In genomic region chr3:13584427-13584891, GRCh38 we compare ENCODE assay signal across 24 cellular contexts. TPM values are rescaled to one million over a fixed set of nuclear protein-coding genes. Genes with fewer than 3 reads are reported as not detected.
DNase-seq lines count a peak whose midpoint lies in the region; ATAC-seq and TF ChIP-seq lines count a peak whose summit lies in the region.
"Had no signal": no experiment of that assay in that cellular context is flagged by ENCODE, and none has a peak within 500 bp of the region (broad histone marks: within the 10 kb centered on the region; RNA-seq: fewer than 3 reads in every experiment).

No MANE protein-coding gene starts in this region.

- intact Hi-C loops in natural killer cell (cut with micrococcal nuclease) (no loop called here), posterior vena cava (cut with DNase I) (no loop called here)

- DNase-seq in natural killer cell treated with Interleukin-12 subunit alpha and Interleukin-12 subunit beta and Interleukin-15 and Interleukin-18, amount 100 ng/mL, for 72 hours (ENCODE audit: low spot score), result peak; percentile 51
- DNase-seq in natural killer cell, result no peak
- DNase-seq in chondrocyte (ENCODE audit: low spot score), result peak; percentile 66
- DNase-seq in posterior vena cava (ENCODE audit: low spot score), result peak; percentile 62
- no peak for DNase-seq in EL
- DNase-seq in ureter (ENCODE audit: low spot score), result no peak
- DNase-seq in MM.1S, result no peak
- DNase-seq: BE2C; Caco-2; CD4-positive, alpha-beta T cell; DMS153; MG63; NCI-H1092; NCI-H1436 treated with DMSO at 0.1 percent for 48 hours; NCI-H2029 treated with DMSO at 0.1 percent for 48 hours; NCI-H2171 treated with DMSO at 0.1 percent for 48 hours; NK-92 treated with Interleukin-12 subunit alpha and Interleukin-12 subunit beta, amount 100 ng/mL, for 24 hours had no signal

- H3K36me3 ChIP-seq in MM.1S (replicated peaks; ENCODE audit: insufficient read depth, low read length), result no peaks in the 10 kb centered on the region
- H3K36me3 ChIP-seq: BE2C, MG63 had no signal

- H3K4me2 ChIP-seq in MM.1S (ENCODE audit: low read depth, low read length), result no peak overlapping the region
- H3K4me2 ChIP-seq: GM23338, KMS-11 had no signal

- no peaks in the 10 kb centered on the region for H3K9me3 ChIP-seq in MM.1S (replicated peaks; ENCODE audit: insufficient read depth, low read length)
- H3K9me3 ChIP-seq: BE2C, Caco-2, MG63 had no signal

- no peak overlapping the region for H3K4me3 Mint-ChIP-seq in natural killer cell treated with Interleukin-12 subunit alpha and Interleukin-12 subunit beta and Interleukin-15 and Interleukin-18, amount 100 ng/mL, for 72 hours
- H3K4me3 Mint-ChIP-seq in natural killer cell (no peak overlapping the region), chondrocyte (ENCODE audit: unreplicated experiment) (no peak overlapping the region)
- H3K4me3 Mint-ChIP-seq: CD4-positive, alpha-beta T cell; GM23338 had no signal

- no peaks in the 10 kb centered on the region for H3K9me3 Mint-ChIP-seq in natural killer cell treated with Interleukin-12 subunit alpha and Interleukin-12 subunit beta and Interleukin-15 and Interleukin-18, amount 100 ng/mL, for 72 hours
- H3K9me3 Mint-ChIP-seq in natural killer cell (no peaks in the 10 kb centered on the region), chondrocyte (ENCODE audit: low read depth) (no peaks in the 10 kb centered on the region)
- H3K9me3 Mint-ChIP-seq: CD4-positive, alpha-beta T cell; GM23338 had no signal

- H3K36me3 Mint-ChIP-seq in natural killer cell treated with Interleukin-12 subunit alpha and Interleukin-12 subunit beta and Interleukin-15 and Interleukin-18, amount 100 ng/mL, for 72 hours, result no peaks in the 10 kb centered on the region
- no peaks in the 10 kb centered on the region for H3K36me3 Mint-ChIP-seq in natural killer cell
- no peaks in the 10 kb centered on the region for H3K36me3 Mint-ChIP-seq in chondrocyte (ENCODE audit: low read depth)

- TF ChIP-seq CTCF in natural killer cell (IDR thresholded peaks at IDR 0.05) (no peak), chondrocyte (IDR thresholded peaks at IDR 0.05) (no peak), MM.1S (IDR thresholded peaks at IDR 0.05; ENCODE audit: low read length) (no peak)

- peak; percentile 10 to 16 for ATAC-seq in natural killer cell treated with Interleukin-12 subunit alpha and Interleukin-12 subunit beta and Interleukin-15 and Interleukin-18, amount 100 ng/mL, for 72 hours
- ATAC-seq in natural killer cell, result no peak
- ATAC-seq in GM18520 (IDR thresholded peaks at IDR 0.05; ENCODE audit: unreplicated experiment), result no peak
- ATAC-seq: GM12878, GM23338, Right ventricle myocardium inferior had no signal

- H2AFZ ChIP-seq in MM.1S (ENCODE audit: low read length), result no peak overlapping the region
- H2AFZ ChIP-seq: GM23338 had no signal

- no peaks in the 10 kb centered on the region for H3K9me2 ChIP-seq in MM.1S (replicated peaks; ENCODE audit: insufficient read depth, low read length)

- no peaks in the 10 kb centered on the region for H3K79me2 ChIP-seq in MM.1S (ENCODE audit: low read length)

- H3K27ac Mint-ChIP-seq in natural killer cell treated with Interleukin-12 subunit alpha and Interleukin-12 subunit beta and Interleukin-15 and Interleukin-18, amount 100 ng/mL, for 72 hours, result no peak overlapping the region
- no peak overlapping the region for H3K27ac Mint-ChIP-seq in natural killer cell
- no peak overlapping the region for H3K27ac Mint-ChIP-seq in chondrocyte (ENCODE audit: unreplicated experiment)
- H3K27ac Mint-ChIP-seq: CD4-positive, alpha-beta T cell; GM23338 had no signal

- no peak overlapping the region for H3K4me3 ChIP-seq in MM.1S (ENCODE audit: low read length)
- H3K4me3 ChIP-seq: GM12878, GM23338, MG63, SK-N-MC had no signal

- no peaks in the 10 kb centered on the region for H3K4me1 ChIP-seq in MM.1S (ENCODE audit: low read length)
- H3K4me1 ChIP-seq: BE2C had no signal

- H4K20me1 ChIP-seq in MM.1S (ENCODE audit: insufficient read depth, low read length), result no peaks in the 10 kb centered on the region

- no peak overlapping the region for H3K9ac ChIP-seq in MM.1S (ENCODE audit: low read length)
- H3K9ac ChIP-seq: KMS-11 had no signal

- H3K27me3 ChIP-seq in MM.1S (replicated peaks; ENCODE audit: insufficient read depth, low read length), result peaks cover 45% of the 10 kb centered on the region
- H3K27me3 ChIP-seq: BE2C, MG63 had no signal

- H3F3A ChIP-seq in MM.1S (ENCODE audit: insufficient read depth, low read length), result no peaks in the 10 kb centered on the region

- no peaks in the 10 kb centered on the region for H3K27me3 Mint-ChIP-seq in natural killer cell treated with Interleukin-12 subunit alpha and Interleukin-12 subunit beta and Interleukin-15 and Interleukin-18, amount 100 ng/mL, for 72 hours
- no peaks in the 10 kb centered on the region for H3K27me3 Mint-ChIP-seq in natural killer cell (ENCODE audit: low read depth in 2 of 2)
- no peaks in the 10 kb centered on the region for H3K27me3 Mint-ChIP-seq in chondrocyte (ENCODE audit: low read depth)
- H3K27me3 Mint-ChIP-seq: CD4-positive, alpha-beta T cell had no signal

- peaks cover 0 to 2% of the 10 kb centered on the region in 2 donors for H3K4me1 Mint-ChIP-seq in natural killer cell treated with Interleukin-12 subunit alpha and Interleukin-12 subunit beta and Interleukin-15 and Interleukin-18, amount 100 ng/mL, for 72 hours (ENCODE audit: low read depth in 2 of 2)
- H3K4me1 Mint-ChIP-seq in natural killer cell (peaks cover 0 to 9% of the 10 kb centered on the region in 2 donors), chondrocyte (ENCODE audit: low read depth) (peaks cover 40% of the 10 kb centered on the region)

- no peak overlapping the region for H3K27ac ChIP-seq in MM.1S (ENCODE audit: low read length)
- H3K27ac ChIP-seq: KMS-11, SK-N-MC had no signal

RNA-seq across cellular contexts. Expression of gene FBLN2, which starts 35.5 kb away (rescaled TPM):
- not detected for total RNA-seq in natural killer cell treated with Interleukin-12 subunit alpha and Interleukin-12 subunit beta and Interleukin-15 and Interleukin-18, amount 100 ng/mL, for 72 hours
- total RNA-seq in natural killer cell, result 1 to 10 TPM in 2 of 3 donors, under 1 TPM in 1; 0.61 to 2.7 (median 1.6) TPM
- total RNA-seq in chondrocyte, result 284 to 413 TPM (median 394 TPM) in 3 replicates
- total RNA-seq in posterior vena cava, result 100 to 1,000 TPM; 283 to 585 TPM
- 42.7 TPM for total RNA-seq in ureter
- total RNA-seq: NCI-H460 had no signal

Comparison
In these comparisons a context has a peak if more than half of its experiments do, and no peak if none do; other contexts are left out.
1. ATAC-seq: peak in natural killer cell treated with Interleukin-12 subunit alpha and Interleukin-12 subunit beta and Interleukin-15 and Interleukin-18, amount 100 ng/mL, for 72 hours (2 of 2); none in natural killer cell (0 of 3) and GM18520 (single experiment).
2. DNase-seq: peak in natural killer cell treated with Interleukin-12 subunit alpha and Interleukin-12 subunit beta and Interleukin-15 and Interleukin-18, amount 100 ng/mL, for 72 hours (single experiment), chondrocyte (single experiment) and posterior vena cava (single experiment); none in natural killer cell (single experiment), EL (single experiment), ureter (single experiment) and MM.1S (single experiment).
3. RNA of gene FBLN2, which starts 35.5 kb away (total RNA-seq): 283 to 585 TPM in posterior vena cava, 284 to 413 TPM in chondrocyte and 42.7 TPM in ureter (single experiment); 0.61 to 2.7 TPM in natural killer cell and not detected in natural killer cell treated with Interleukin-12 subunit alpha and Interleukin-12 subunit beta and Interleukin-15 and Interleukin-18, amount 100 ng/mL, for 72 hours; every median in the first group is over 10 times any median in the second.